15 cellular contexts compared by ENCODE assay signal in genomic region chr12:97275261-97276197, GRCh38.
DNase-seq lines count a peak whose midpoint lies in the region; ATAC-seq and TF ChIP-seq lines count a peak whose summit lies in the region.
"Had no signal": no experiment of that assay in that cellular context is flagged by ENCODE, and none has a peak within 500 bp of the region (broad histone marks: within the 10 kb centered on the region; RNA-seq: fewer than 3 reads in every experiment).

No MANE protein-coding gene starts in this region.

- DNase-seq in SJCRH30 (peak; percentile 35 to 42), aorta (no peak), NCI-H2196 (lab: John Stamatoyannopoulos, UW; ENCODE audit: unreplicated experiment) (no peak)
- DNase-seq: activated CD4-positive, alpha-beta T cell treated with anti-CD3 and anti-CD28 coated beads, Interleukin-2, amount 50 U/mL, for 1 hour; activated naive CD4-positive, alpha-beta T cell treated with anti-CD3 and anti-CD28 coated beads for 36 hours; cortex of kidney; gastrocnemius medialis; GOT3; NCI-H774 had no signal

- H3K79me2 ChIP-seq in parathyroid adenoma: no peaks in the 10 kb centered on the region

- H3K9me3 ChIP-seq in ES-I3 (ENCODE audit: control insufficient read depth, insufficient read depth, low read length) (no peaks in the 10 kb centered on the region), SJCRH30 (replicated peaks) (no peaks in the 10 kb centered on the region; the same call in 1 of the 2 replicates), iPS-20b (ENCODE audit: insufficient read depth, low read depth, low read length) (peaks cover 8% of the 10 kb centered on the region; the same call in 1 of the 2 replicates), parathyroid adenoma (ENCODE audit: control insufficient read depth, low read length) (no peaks in the 10 kb centered on the region), aorta (ENCODE audit: control insufficient read depth, low read length) (no peaks in the 10 kb centered on the region)
- H3K9me3 ChIP-seq: gastrocnemius medialis had no signal

- H3K9ac ChIP-seq in ES-I3 (ENCODE audit: low read depth, low read length) (peak overlapping the region; percentile 19; the same call in 1 of the 2 replicates), iPS-20b (ENCODE audit: low read depth, low read length) (peak overlapping the region; percentile 47; the same call in 1 of the 2 replicates), parathyroid adenoma (no peak overlapping the region)
- H3K9ac ChIP-seq: KMS-11 had no signal

- peak overlapping the region; percentile 30 for H2AFZ ChIP-seq in parathyroid adenoma

- H3K27ac ChIP-seq in SJCRH30 (peak overlapping the region; percentile 75), iPS-20b (ENCODE audit: low read length) (no peak overlapping the region), parathyroid adenoma (no peak overlapping the region), aorta (ENCODE audit: low read depth in 1 of 2, low read length in 2 of 2) (no peak overlapping the region)
- H3K27ac ChIP-seq: gastrocnemius medialis, KMS-11 had no signal

- WGBS in aorta, 2 donors: 39 to 42% methylated on average over 21 of the region's 21 CpGs

- no peak overlapping the region for H3K4me2 ChIP-seq in parathyroid adenoma (ENCODE audit: low read length)
- H3K4me2 ChIP-seq: KMS-11 had no signal

- H3K4me1 ChIP-seq in ES-I3 (ENCODE audit: insufficient read depth, low read length) (peaks cover 13% of the 10 kb centered on the region), SJCRH30 (peaks cover 21% of the 10 kb centered on the region), iPS-20b (ENCODE audit: insufficient read depth, low read length) (peaks cover 19% of the 10 kb centered on the region), parathyroid adenoma (no peaks in the 10 kb centered on the region), aorta (ENCODE audit: control insufficient read depth in 1 of 2, insufficient read depth in 2 of 2, low read length in 2 of 2) (no peaks in the 10 kb centered on the region)
- H3K4me1 ChIP-seq: gastrocnemius medialis had no signal

- H3K4me3 ChIP-seq in SJCRH30 (peak overlapping the region; percentile 33), iPS-20b (ENCODE audit: low read length) (peak overlapping the region; percentile 46; the same call in 1 of the 2 replicates), parathyroid adenoma (ENCODE audit: low read depth, low read length) (no peak overlapping the region), aorta (ENCODE audit: low read length in 2 of 2) (no peak overlapping the region)
- H3K4me3 ChIP-seq: gastrocnemius medialis had no signal

- ATAC-seq in aorta (ENCODE audit: low FRiP score): no peak
- ATAC-seq in HG02623 (IDR thresholded peaks at IDR 0.05; ENCODE audit: unreplicated experiment): no peak
- no peak for ATAC-seq in GM19455 (IDR thresholded peaks at IDR 0.05; ENCODE audit: unreplicated experiment)
- ATAC-seq: gastrocnemius medialis had no signal

- H3K27me3 ChIP-seq in SJCRH30: no peaks in the 10 kb centered on the region
- peaks cover 21% of the 10 kb centered on the region; the same call in 1 of the 2 replicates for H3K27me3 ChIP-seq in iPS-20b (ENCODE audit: insufficient read depth, low read length)
- H3K27me3 ChIP-seq in parathyroid adenoma (ENCODE audit: control insufficient read depth, insufficient read depth, low read length): no peaks in the 10 kb centered on the region
- H3K27me3 ChIP-seq in aorta (ENCODE audit: control insufficient read depth in 1 of 2, insufficient read depth in 2 of 2, low read length in 1 of 2): no peaks in the 10 kb centered on the region
- H3K27me3 ChIP-seq: gastrocnemius medialis had no signal

- no peaks in the 10 kb centered on the region for H3K36me3 ChIP-seq in ES-I3 (ENCODE audit: insufficient read depth, low read length)
- no peaks in the 10 kb centered on the region for H3K36me3 ChIP-seq in SJCRH30
- H3K36me3 ChIP-seq in iPS-20b (ENCODE audit: insufficient read depth, low read depth, low read length): no peaks in the 10 kb centered on the region
- H3K36me3 ChIP-seq in parathyroid adenoma (ENCODE audit: control insufficient read depth, insufficient read depth, low read length): no peaks in the 10 kb centered on the region
- H3K36me3 ChIP-seq in aorta (ENCODE audit: control insufficient read depth in 1 of 2, insufficient read depth in 2 of 2, low read length in 1 of 2): no peaks in the 10 kb centered on the region
- H3K36me3 ChIP-seq: gastrocnemius medialis had no signal

- intact Hi-C loops in aorta (cut with DNase I): no loop called here

- no peak for TF ChIP-seq CTCF in parathyroid adenoma (IDR thresholded peaks at IDR 0.05)

Comparison
In these comparisons a context has a peak if more than half of its experiments do, and no peak if none do; other contexts are left out.
1. DNase-seq: peak in SJCRH30 (2 of 2); none in aorta (0 of 2) and NCI-H2196 (single experiment).
2. H3K4me3 ChIP-seq: peak in SJCRH30 (single experiment) and iPS-20b (single experiment); none in parathyroid adenoma (single experiment) and aorta (0 of 2).